ENCODE assay signal across 23 cellular contexts in the genomic region with DNA sequence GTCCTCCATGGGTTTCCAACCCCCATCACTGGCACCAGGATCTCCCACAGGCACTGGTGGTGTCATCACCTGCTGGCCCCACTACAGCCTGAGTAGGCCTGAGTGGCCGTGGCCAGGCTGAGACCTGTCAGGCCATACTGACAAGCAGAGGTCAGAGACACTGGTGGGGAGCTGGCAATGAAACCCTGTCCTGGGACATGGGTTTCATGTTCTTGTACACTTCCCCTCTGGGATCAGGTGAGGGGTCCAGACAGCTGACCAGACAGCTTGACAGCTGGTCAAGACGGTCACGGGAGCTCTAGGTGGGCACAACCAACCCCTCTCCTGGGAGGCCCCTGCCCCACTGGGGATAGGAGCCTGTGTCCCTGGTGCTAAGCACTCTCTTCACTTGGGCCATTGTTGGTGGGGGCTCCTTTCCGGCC. TPM values are rescaled to one million over a fixed set of nuclear protein-coding genes. Genes with fewer than 3 reads are reported as not detected.
DNase-seq lines count a peak whose midpoint lies in the region; ATAC-seq, FAIRE-seq and TF ChIP-seq lines count a peak whose summit lies in the region.
"Had no signal": no experiment of that assay in that cellular context is flagged by ENCODE, and none has a peak within 500 bp of the region (broad histone marks: within the 10 kb centered on the region; RNA-seq: fewer than 3 reads in every experiment).

No MANE protein-coding gene starts in this region.

- H3K27me3 Mint-ChIP-seq in activated naive CD8-positive, alpha-beta T cell treated with anti-CD3 and anti-CD28 coated beads for 36 hours, result no peaks in the 10 kb centered on the region
- H3K27me3 Mint-ChIP-seq in activated naive CD8-positive, alpha-beta T cell treated with anti-CD3 and anti-CD28 coated beads, Interleukin-2, amount 50 U/mL, for 24 hours, result no peaks in the 10 kb centered on the region

- no peaks in the 10 kb centered on the region for H3K36me3 Mint-ChIP-seq in activated naive CD8-positive, alpha-beta T cell treated with anti-CD3 and anti-CD28 coated beads for 36 hours
- H3K36me3 Mint-ChIP-seq in activated naive CD8-positive, alpha-beta T cell treated with anti-CD3 and anti-CD28 coated beads, Interleukin-2, amount 50 U/mL, for 24 hours (ENCODE audit: low read depth), result no peaks in the 10 kb centered on the region
- H3K36me3 Mint-ChIP-seq: CD8-positive, alpha-beta memory T cell; IgD-negative memory B cell; T-cell had no signal

- 60 to 69% methylated on average over 4 of the region's 4 CpGs for WGBS in heart right ventricle, 2 donors
- WGBS in sigmoid colon, 2 donors, result 75 to 88% methylated on average over 4 of the region's 4 CpGs

- H3K27ac ChIP-seq in heart right ventricle (peak overlapping the region; percentile 33 to 81 (median 75)), sigmoid colon (peak overlapping the region in 3 of 4 donors; percentile 18 to 44 (median 43))
- H3K27ac ChIP-seq: brain microvascular endothelial cell, lower lobe of right lung, thyroid gland had no signal

- TF ChIP-seq POLR2A in sigmoid colon (IDR thresholded peaks at IDR 0.05) (no peak), GM12892 (IDR thresholded peaks at IDR 0.05; ENCODE audit: low read depth, low read length) (no peak)

- no peaks in the 10 kb centered on the region for H3K27me3 ChIP-seq in heart right ventricle
- H3K27me3 ChIP-seq in sigmoid colon, result no peaks in the 10 kb centered on the region
- H3K27me3 ChIP-seq: brain microvascular endothelial cell, thyroid gland had no signal

- no peak overlapping the region for H3K4me3 Mint-ChIP-seq in activated naive CD8-positive, alpha-beta T cell treated with anti-CD3 and anti-CD28 coated beads for 36 hours
- no peak overlapping the region for H3K4me3 Mint-ChIP-seq in activated naive CD8-positive, alpha-beta T cell treated with anti-CD3 and anti-CD28 coated beads, Interleukin-2, amount 50 U/mL, for 24 hours
- H3K4me3 Mint-ChIP-seq: activated T-cell treated with anti-CD3 and anti-CD28 coated beads, Interleukin-2, amount 50 U/mL, for 4 hours; CD8-positive, alpha-beta memory T cell; T-cell had no signal

- H3K4me3 ChIP-seq in heart right ventricle (no peak overlapping the region), sigmoid colon (no peak overlapping the region)
- H3K4me3 ChIP-seq: lower lobe of right lung, thyroid gland had no signal

- ATAC-seq in activated naive CD8-positive, alpha-beta T cell treated with anti-CD3 and anti-CD28 coated beads, Interleukin-2, amount 50 U/mL, for 24 hours, result no peak
- ATAC-seq in heart right ventricle, result peak; percentile 21 to 51 (median 38)
- no peak for ATAC-seq in GM18511 (IDR thresholded peaks at IDR 0.05; ENCODE audit: unreplicated experiment)
- no peak for ATAC-seq in GM21381 (IDR thresholded peaks at IDR 0.05; ENCODE audit: unreplicated experiment)
- ATAC-seq: activated naive CD4-positive, alpha-beta T cell treated with anti-CD3 and anti-CD28 coated beads, Interleukin-2, amount 50 U/mL, for 72 hours; activated T-cell treated with anti-CD3 and anti-CD28 coated beads, Interleukin-2, amount 50 U/mL, for 4 hours; T-cell had no signal

- H3K36me3 ChIP-seq in heart right ventricle (peaks cover 0 to 20% (median 0%) of the 10 kb centered on the region in 9 donors), sigmoid colon (peaks cover 0 to 2% (median 0%) of the 10 kb centered on the region in 4 donors)
- H3K36me3 ChIP-seq: lower lobe of right lung, thyroid gland had no signal

- H3K27ac Mint-ChIP-seq in activated naive CD8-positive, alpha-beta T cell treated with anti-CD3 and anti-CD28 coated beads for 36 hours, result peak overlapping the region; percentile 25
- H3K27ac Mint-ChIP-seq in activated naive CD8-positive, alpha-beta T cell treated with anti-CD3 and anti-CD28 coated beads, Interleukin-2, amount 50 U/mL, for 24 hours, result no peak overlapping the region
- H3K27ac Mint-ChIP-seq: CD8-positive, alpha-beta memory T cell; IgD-negative memory B cell; T-cell had no signal

- DNase-seq in activated naive CD8-positive, alpha-beta T cell treated with anti-CD3 and anti-CD28 coated beads for 36 hours, result no peak
- DNase-seq in activated naive CD8-positive, alpha-beta T cell treated with anti-CD3 and anti-CD28 coated beads, Interleukin-2, amount 50 U/mL, for 24 hours, result no peak
- no peak for DNase-seq in heart right ventricle
- DNase-seq in sigmoid colon, result peak; percentile 68
- no peak for DNase-seq in GM12892 (ENCODE audit: insufficient read length)
- DNase-seq in NCI-H1417 treated with DMSO at 0.1 percent for 48 hours (lab: John Stamatoyannopoulos, UW), result no peak
- DNase-seq: activated CD4-positive, alpha-beta T cell treated with anti-CD3 and anti-CD28 coated beads, Interleukin-2, amount 50 U/mL, for 1 hour; activated T-cell treated with anti-CD3 and anti-CD28 coated beads, Interleukin-2, amount 50 U/mL, for 4 hours; brain microvascular endothelial cell; CD8-positive, alpha-beta memory T cell; dermis blood vessel endothelial cell; lower lobe of right lung; NCI-H2029 treated with DMSO at 0.1 percent for 48 hours; T-cell; thyroid gland had no signal

- TF ChIP-seq CTCF in heart right ventricle (IDR thresholded peaks at IDR 0.05) (no peak), sigmoid colon (IDR thresholded peaks at IDR 0.05) (no peak)

- no peaks in the 10 kb centered on the region for H3K9me3 Mint-ChIP-seq in activated naive CD8-positive, alpha-beta T cell treated with anti-CD3 and anti-CD28 coated beads for 36 hours
- no peaks in the 10 kb centered on the region for H3K9me3 Mint-ChIP-seq in activated naive CD8-positive, alpha-beta T cell treated with anti-CD3 and anti-CD28 coated beads, Interleukin-2, amount 50 U/mL, for 24 hours
- H3K9me3 Mint-ChIP-seq: activated naive CD4-positive, alpha-beta T cell treated with anti-CD3 and anti-CD28 coated beads, Interleukin-2, amount 50 U/mL, for 72 hours; IgD-negative memory B cell; T-cell had no signal

- TF ChIP-seq EP300 in sigmoid colon (IDR thresholded peaks at IDR 0.05), result no peak

- FAIRE-seq in GM12892 (lab: Jason Lieb, UNC), result no peak
- FAIRE-seq: GM19239, H54 had no signal

- intact Hi-C loops in heart right ventricle (cut with DNase I), result no loop called here
- intact Hi-C loops in sigmoid colon (cut with DNase I), result no loop called here

- peaks cover 8 to 39% (median 31%) of the 10 kb centered on the region in 9 donors for H3K4me1 ChIP-seq in heart right ventricle
- H3K4me1 ChIP-seq in sigmoid colon, result peaks cover 0 to 31% (median 29%) of the 10 kb centered on the region in 4 donors
- H3K4me1 ChIP-seq: lower lobe of right lung, thyroid gland had no signal

- H3K9me3 ChIP-seq in heart right ventricle (peaks cover 0 to 4% (median 0%) of the 10 kb centered on the region in 11 donors), sigmoid colon (no peaks in the 10 kb centered on the region)
- H3K9me3 ChIP-seq: lower lobe of right lung, thyroid gland had no signal

- no peaks in the 10 kb centered on the region for H3K4me1 Mint-ChIP-seq in activated naive CD8-positive, alpha-beta T cell treated with anti-CD3 and anti-CD28 coated beads for 36 hours
- peaks cover 2% of the 10 kb centered on the region for H3K4me1 Mint-ChIP-seq in activated naive CD8-positive, alpha-beta T cell treated with anti-CD3 and anti-CD28 coated beads, Interleukin-2, amount 50 U/mL, for 24 hours
- H3K4me1 Mint-ChIP-seq: CD8-positive, alpha-beta memory T cell; T-cell had no signal

RNA-seq across cellular contexts. Expression of a gene that starts 13.1 kb away (rescaled TPM):
- under 1 TPM; 0.68 to 0.87 TPM for total RNA-seq in activated naive CD8-positive, alpha-beta T cell treated with anti-CD3 and anti-CD28 coated beads for 36 hours
- 100 to 1,000 TPM in 9 of 10 donors, 10 to 100 TPM in 1; 86.7 to 145 (median 112) TPM for total RNA-seq in heart right ventricle
- polyA plus RNA-seq in heart right ventricle, result 10 to 100 TPM; 52.2 to 68.9 TPM
- total RNA-seq in sigmoid colon, result 10 to 100 TPM; 34.9 to 74.8 (median 56.9) TPM
- 10 to 100 TPM in 1 of 3 donors, 1 to 10 TPM in 2; 6.2 to 21.0 (median 9.5) TPM for polyA plus RNA-seq in sigmoid colon
- 0.11 TPM for polyA plus RNA-seq in GM12892 (2012; ENCODE audit: missing spikeins)
- polyA plus RNA-seq: CD8-positive, alpha-beta memory T cell had no signal

RNA-seq across cellular contexts. Expression of a gene that starts 18.7 kb away (rescaled TPM):
- not detected for total RNA-seq in activated naive CD8-positive, alpha-beta T cell treated with anti-CD3 and anti-CD28 coated beads for 36 hours
- total RNA-seq in heart right ventricle (1 to 10 TPM in 3 of 10 donors, under 1 TPM in 7; 0.26 to 1.6 (median 0.85) TPM), sigmoid colon (under 1 TPM in 1 of 4 donors, not detected in 3; under 0.01 TPM)
- polyA plus RNA-seq in heart right ventricle (1 to 10 TPM in 1 of 2 donors, under 1 TPM in 1; 0.51 to 8.3 TPM), sigmoid colon (not detected)
- not detected for polyA plus RNA-seq in GM12892 (2012; ENCODE audit: missing spikeins)
- total RNA-seq: activated naive CD4-positive, alpha-beta T cell treated with anti-CD3 and anti-CD28 coated beads, Interleukin-2, amount 50 U/mL, for 72 hours; activated T-cell treated with anti-CD3 and anti-CD28 coated beads, Interleukin-2, amount 50 U/mL, for 4 hours; CD8-positive, alpha-beta memory T cell; lower lobe of right lung; NCI-H460; osteocyte; T-cell; thyroid gland had no signal
- polyA plus RNA-seq: CD8-positive, alpha-beta memory T cell; IgD-negative memory B cell had no signal

RNA-seq across cellular contexts. Expression of a gene that starts 36.0 kb away (rescaled TPM):
- not detected for total RNA-seq in activated naive CD8-positive, alpha-beta T cell treated with anti-CD3 and anti-CD28 coated beads for 36 hours
- 100 to 1,000 TPM; 390 to 998 (median 624) TPM for total RNA-seq in heart right ventricle
- 1,000 to 10,000 TPM in 1 of 2 donors, 100 to 1,000 TPM in 1; 332 to 2,035 TPM for polyA plus RNA-seq in heart right ventricle
- not detected for total RNA-seq in sigmoid colon
- 1 to 10 TPM in 1 of 3 donors, under 1 TPM in 1, not detected in 1; 0.31 to 1.4 TPM for polyA plus RNA-seq in sigmoid colon
- not detected for polyA plus RNA-seq in GM12892 (2012; ENCODE audit: missing spikeins)
- total RNA-seq: activated naive CD4-positive, alpha-beta T cell treated with anti-CD3 and anti-CD28 coated beads, Interleukin-2, amount 50 U/mL, for 72 hours; activated T-cell treated with anti-CD3 and anti-CD28 coated beads, Interleukin-2, amount 50 U/mL, for 4 hours; CD8-positive, alpha-beta memory T cell; dermis blood vessel endothelial cell; NCI-H460; osteocyte; T-cell had no signal
- polyA plus RNA-seq: CD8-positive, alpha-beta memory T cell; IgD-negative memory B cell had no signal

Comparison
In these comparisons a context has a peak if more than half of its experiments do, and no peak if none do; other contexts are left out.
1. ATAC-seq: peak in heart right ventricle (8 of 8); none in activated naive CD8-positive, alpha-beta T cell treated with anti-CD3 and anti-CD28 coated beads, Interleukin-2, amount 50 U/mL, for 24 hours (single experiment), GM18511 (single experiment) and GM21381 (single experiment).
2. RNA of a gene that starts 13.1 kb away (total RNA-seq): 86.7 to 145 TPM in heart right ventricle and 34.9 to 74.8 TPM in sigmoid colon; 0.68 to 0.87 TPM in activated naive CD8-positive, alpha-beta T cell treated with anti-CD3 and anti-CD28 coated beads for 36 hours; every median in the first group is over 10 times any median in the second.
3. RNA of a gene that starts 36.0 kb away (total RNA-seq): 390 to 998 TPM in heart right ventricle; not detected in sigmoid colon and not detected in activated naive CD8-positive, alpha-beta T cell treated with anti-CD3 and anti-CD28 coated beads for 36 hours; every median in the first group is over 100 times any median in the second.